31 cellular contexts compared by ENCODE assay signal in genomic region chr10:133023216-133023843, GRCh38.
"Had no signal": no experiment of that assay in that cellular context is flagged by ENCODE, and none has a peak within 500 bp of the region (broad histone marks: within the 10 kb centered on the region; RNA-seq: fewer than 3 reads in every experiment).

No MANE protein-coding gene starts in this region.

- H3K27ac ChIP-seq: brain microvascular endothelial cell, PC-9, RWPE1, SJCRH30, SK-N-MC had no signal

- H3K4me1 Mint-ChIP-seq: activated naive CD8-positive, alpha-beta T cell treated with anti-CD3 and anti-CD28 coated beads for 36 hours had no signal

- H3K36me3 ChIP-seq: brain microvascular endothelial cell, SJCRH30 had no signal

- FAIRE-seq: RCC 7860 had no signal

- H3K9me3 ChIP-seq: SJCRH30 had no signal

- H3K4me3 ChIP-seq: PC-9, SJCRH30, SK-N-MC had no signal

- H3K27me3 Mint-ChIP-seq: activated naive CD8-positive, alpha-beta T cell treated with anti-CD3 and anti-CD28 coated beads for 36 hours had no signal

- H3K36me3 Mint-ChIP-seq: activated CD4-positive, alpha-beta memory T cell treated with anti-CD3 and anti-CD28 coated beads for 36 hours; activated naive CD8-positive, alpha-beta T cell treated with anti-CD3 and anti-CD28 coated beads for 36 hours had no signal

- H3K9me3 Mint-ChIP-seq: activated CD4-positive, alpha-beta memory T cell treated with anti-CD3 and anti-CD28 coated beads for 36 hours; activated naive CD4-positive, alpha-beta T cell treated with anti-CD3 and anti-CD28 coated beads for 36 hours; activated naive CD8-positive, alpha-beta T cell treated with anti-CD3 and anti-CD28 coated beads for 36 hours; activated T-cell treated with anti-CD3 and anti-CD28 coated beads, Interleukin-2, amount 50 U/mL, for 4 hours; activated T-helper 1 cell treated with anti-CD3 and anti-CD28 coated beads, Interleukin-12 subunit alpha, Interleukin-12 subunit beta, Interleukin-2, Interleukin-4 antibody, amounts not matched to agents 30 ng/mL and 10 ng/mL and 1 ng/mL, durations not matched to agents 14 hours and 24 hours and 36 hours had no signal

- DNase-seq: activated CD4-positive, alpha-beta memory T cell treated with anti-CD3 and anti-CD28 coated beads for 36 hours; activated CD4-positive, alpha-beta T cell treated with anti-CD3 and anti-CD28 coated beads for 4 hours; activated CD4-positive, alpha-beta T cell treated with anti-CD3 and anti-CD28 coated beads, Interleukin-2, amount 50 U/mL, for 1 hour; activated CD8-positive, alpha-beta memory T cell treated with anti-CD3 and anti-CD28 coated beads, Interleukin-2, amount 50 U/mL, for 4 hours; activated gamma-delta T cell treated with Interleukin-2 at 50 U/mL for 16 hours; activated naive CD4-positive, alpha-beta T cell treated with anti-CD3 and anti-CD28 coated beads for 36 hours; activated naive CD8-positive, alpha-beta T cell treated with anti-CD3 and anti-CD28 coated beads for 36 hours; activated T-cell treated with anti-CD3 and anti-CD28 coated beads for 4 hours; activated T-cell treated with anti-CD3 and anti-CD28 coated beads, Interleukin-2, amount 50 U/mL, for 4 hours; amniotic stem cell; brain microvascular endothelial cell; central memory CD4-positive, alpha-beta T cell; MM.1S; MV-4-11; NCI-H1092; NCI-H1436 treated with DMSO at 0.1 percent for 48 hours; NCI-H1694 treated with DMSO at 0.1 percent for 48 hours; NCI-H2029; NCI-H510A; NCI-H526; NCI-H748 treated with DMSO at 0.1 percent for 48 hours; NK-92 treated with Interleukin-12 subunit alpha and Interleukin-12 subunit beta, amount 100 ng/mL, for 24 hours; PC-9; Right ventricle myocardium superior; SJCRH30; T1000 had no signal

- H3K27ac Mint-ChIP-seq: activated CD4-positive, alpha-beta memory T cell treated with anti-CD3 and anti-CD28 coated beads for 36 hours; activated naive CD4-positive, alpha-beta T cell treated with anti-CD3 and anti-CD28 coated beads for 36 hours; activated naive CD8-positive, alpha-beta T cell treated with anti-CD3 and anti-CD28 coated beads for 36 hours; activated T-helper 1 cell treated with anti-CD3 and anti-CD28 coated beads, Interleukin-12 subunit alpha, Interleukin-12 subunit beta, Interleukin-2, Interleukin-4 antibody, amounts not matched to agents 30 ng/mL and 10 ng/mL and 1 ng/mL, durations not matched to agents 14 hours and 24 hours and 36 hours had no signal

- H3K4me2 ChIP-seq: PC-9 had no signal

- ATAC-seq: activated CD4-positive, CD25-positive, alpha-beta regulatory T cell treated with anti-CD3 and anti-CD28 coated beads, Interleukin-2, amount 50 U/mL, for 24 hours; activated T-cell treated with anti-CD3 and anti-CD28 coated beads, Interleukin-2, amount 50 U/mL, for 4 hours had no signal

- H3K4me3 Mint-ChIP-seq: activated CD4-positive, alpha-beta memory T cell treated with anti-CD3 and anti-CD28 coated beads for 36 hours; activated naive CD4-positive, alpha-beta T cell treated with anti-CD3 and anti-CD28 coated beads for 36 hours; activated naive CD8-positive, alpha-beta T cell treated with anti-CD3 and anti-CD28 coated beads for 36 hours; activated T-cell treated with anti-CD3 and anti-CD28 coated beads, Interleukin-2, amount 50 U/mL, for 4 hours; activated T-helper 1 cell treated with anti-CD3 and anti-CD28 coated beads, Interleukin-12 subunit alpha, Interleukin-12 subunit beta, Interleukin-2, Interleukin-4 antibody, amounts not matched to agents 30 ng/mL and 10 ng/mL and 1 ng/mL, durations not matched to agents 14 hours and 24 hours and 36 hours had no signal

- H3K27me3 ChIP-seq: brain microvascular endothelial cell, SJCRH30 had no signal

- H3K4me1 ChIP-seq: SJCRH30 had no signal

- H2AFZ ChIP-seq: PC-9 had no signal
